ENCODE assay signal across 9 cellular contexts in the genomic region with DNA sequence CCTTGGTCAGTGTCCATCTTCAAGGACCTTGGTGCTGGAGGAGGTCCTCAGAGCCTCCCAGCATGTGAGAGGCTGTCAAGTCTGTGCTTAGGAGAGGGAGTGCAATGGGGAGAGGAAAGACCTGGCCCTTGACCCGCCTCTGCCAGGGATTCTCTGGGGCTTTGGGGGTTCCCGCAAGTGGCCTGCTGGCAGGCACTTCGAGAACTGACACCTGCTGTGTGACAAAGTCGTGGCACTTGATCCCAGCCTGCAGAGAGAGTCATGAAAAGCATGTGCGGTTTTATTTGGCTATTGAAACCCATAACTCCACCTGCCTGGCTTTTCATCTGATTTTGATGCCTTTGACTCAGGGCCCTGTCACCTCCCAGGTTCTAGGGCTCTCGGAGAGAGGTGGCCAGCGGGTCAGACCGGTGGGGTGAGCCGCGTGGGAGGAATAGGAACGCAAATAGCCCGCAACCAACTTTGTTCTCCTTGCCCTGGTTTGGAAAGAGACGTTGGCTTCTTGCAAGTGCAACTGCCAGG. TPM values are rescaled to one million over a fixed set of nuclear protein-coding genes. Genes with fewer than 3 reads are reported as not detected.
DNase-seq lines count a peak whose midpoint lies in the region; ATAC-seq, FAIRE-seq and TF ChIP-seq lines count a peak whose summit lies in the region.
"Had no signal": no experiment of that assay in that cellular context is flagged by ENCODE, and none has a peak within 500 bp of the region (broad histone marks: within the 10 kb centered on the region; RNA-seq: fewer than 3 reads in every experiment).

No MANE protein-coding gene starts in this region.

- peaks cover 13% of the 10 kb centered on the region for H4K20me1 ChIP-seq in DOHH2 (ENCODE audit: control insufficient read depth, insufficient read depth, low read depth, low read length)

- peaks cover 25% of the 10 kb centered on the region for H3K27me3 ChIP-seq in DOHH2 (ENCODE audit: control insufficient read depth, low read length)
- no peaks in the 10 kb centered on the region for H3K27me3 ChIP-seq in colonic mucosa

- ATAC-seq in GM21367 (IDR thresholded peaks at IDR 0.05; ENCODE audit: unreplicated experiment): peak; percentile 8
- peak; percentile 65 for ATAC-seq in stimulated activated effector memory CD8-positive, alpha-beta T cell treated with anti-CD3 and anti-CD28 coated beads, Interleukin-12 subunit alpha, Interleukin-12 subunit beta, amount 100 ng/mL, for 72 hours

- H3K36me3 Mint-ChIP-seq in stimulated activated effector memory CD8-positive, alpha-beta T cell treated with anti-CD3 and anti-CD28 coated beads, Interleukin-12 subunit alpha, Interleukin-12 subunit beta, amount 100 ng/mL, for 72 hours: peaks cover 32% of the 10 kb centered on the region

- H3K79me2 ChIP-seq in DOHH2 (ENCODE audit: control insufficient read depth, low read length): peaks cover 2% of the 10 kb centered on the region; the same call in 1 of the 2 replicates

- no peaks in the 10 kb centered on the region for H3F3A ChIP-seq in DOHH2 (ENCODE audit: control insufficient read depth, insufficient read depth)

- peak overlapping the region; percentile 86 for H3K27ac Mint-ChIP-seq in stimulated activated effector memory CD8-positive, alpha-beta T cell treated with anti-CD3 and anti-CD28 coated beads, Interleukin-12 subunit alpha, Interleukin-12 subunit beta, amount 100 ng/mL, for 72 hours

- H3K4me2 ChIP-seq in DOHH2 (ENCODE audit: low read length): peak overlapping the region; percentile 46

- peaks cover 83% of the 10 kb centered on the region for H3K4me1 Mint-ChIP-seq in stimulated activated effector memory CD8-positive, alpha-beta T cell treated with anti-CD3 and anti-CD28 coated beads, Interleukin-12 subunit alpha, Interleukin-12 subunit beta, amount 100 ng/mL, for 72 hours

- intact Hi-C loops in colonic mucosa (cut with DNase I): loop anchor here (5.0 kb wide), 1 partner anchor 37 kb away; no protein-coding TSS in a partner anchor

- H3K4me3 Mint-ChIP-seq in stimulated activated effector memory CD8-positive, alpha-beta T cell treated with anti-CD3 and anti-CD28 coated beads, Interleukin-12 subunit alpha, Interleukin-12 subunit beta, amount 100 ng/mL, for 72 hours: peak overlapping the region; percentile 80

- H3K27ac ChIP-seq in DOHH2 (ENCODE audit: low read depth, low read length) (no peak overlapping the region), colonic mucosa (no peak overlapping the region)
- H3K27ac ChIP-seq: epithelial cell of prostate had no signal

- no peak for TF ChIP-seq CTCF in DOHH2 (IDR thresholded peaks at IDR 0.05; ENCODE audit: low read depth, low read length, poor library complexity, severe bottlenecking)
- TF ChIP-seq CTCF in colonic mucosa (IDR thresholded peaks at IDR 0.05): no peak

- no peak for FAIRE-seq in urothelium cell line (lab: Jason Lieb, UNC)

- H3K4me1 ChIP-seq in DOHH2 (ENCODE audit: control insufficient read depth, low read length) (peaks cover 39% of the 10 kb centered on the region), colonic mucosa (peaks cover 58% of the 10 kb centered on the region)

- DNase-seq in KG1 (lab: John Stamatoyannopoulos, UW) (peak; percentile 55), colonic mucosa (no peak), NCI-H748 treated with DMSO at 0.1 percent for 48 hours (lab: John Stamatoyannopoulos, UW) (no peak), urothelium cell line (ENCODE audit: low spot score) (no peak), retina (no peak)
- DNase-seq in stimulated activated effector memory CD8-positive, alpha-beta T cell treated with anti-CD3 and anti-CD28 coated beads, Interleukin-12 subunit alpha, Interleukin-12 subunit beta, amount 100 ng/mL, for 72 hours (ENCODE audit: low spot score in 2 of 2): peak in 1 of 2 donors; percentile 73

- H3K4me3 ChIP-seq in DOHH2 (ENCODE audit: low read length): peak overlapping the region; percentile 11; the same call in 1 of the 2 replicates
- no peak overlapping the region for H3K4me3 ChIP-seq in colonic mucosa

- peak overlapping the region; percentile 16 to 73 for H3K9ac ChIP-seq in colonic mucosa (ENCODE audit: low read depth in 2 of 2, low read length in 2 of 2)

- no peaks in the 10 kb centered on the region for H3K36me3 ChIP-seq in DOHH2 (ENCODE audit: control insufficient read depth, low read length)
- no peaks in the 10 kb centered on the region for H3K36me3 ChIP-seq in colonic mucosa

- H3K9me3 ChIP-seq in DOHH2 (ENCODE audit: control insufficient read depth, insufficient read depth, low read length) (no peaks in the 10 kb centered on the region), colonic mucosa (no peaks in the 10 kb centered on the region)

- H3K9me3 Mint-ChIP-seq in stimulated activated effector memory CD8-positive, alpha-beta T cell treated with anti-CD3 and anti-CD28 coated beads, Interleukin-12 subunit alpha, Interleukin-12 subunit beta, amount 100 ng/mL, for 72 hours: no peaks in the 10 kb centered on the region

- H3K9me2 ChIP-seq in DOHH2 (replicated peaks; ENCODE audit: control insufficient read depth, low read length): no peaks in the 10 kb centered on the region

RNA-seq across cellular contexts. Expression of a gene that starts 42.8 kb away (rescaled TPM):
- 100 to 1,000 TPM in 1 of 2 donors, 10 to 100 TPM in 1; 79.2 to 103 TPM for total RNA-seq in colonic mucosa
